25 cellular contexts compared by ENCODE assay signal in the genomic region with DNA sequence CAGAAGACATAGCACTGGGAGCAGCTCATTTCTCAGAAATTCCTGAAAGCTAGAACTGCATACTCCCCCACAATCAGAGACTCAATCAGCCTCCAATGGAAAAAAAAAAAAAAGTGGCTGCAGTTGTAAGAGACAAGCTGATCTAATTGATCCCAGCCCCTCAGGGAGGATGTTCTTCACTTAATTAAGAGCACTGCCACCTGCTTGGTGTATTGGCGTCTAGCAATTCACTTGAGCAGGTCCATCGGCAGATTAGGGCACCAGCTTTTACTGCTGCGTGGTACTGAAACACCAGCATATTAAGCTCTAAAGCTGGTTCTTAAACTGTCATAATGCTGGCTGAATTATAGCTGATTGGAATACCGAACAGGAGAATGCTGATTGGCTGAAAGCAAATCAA.
DNase-seq lines count a peak whose midpoint lies in the region; ATAC-seq, FAIRE-seq and TF ChIP-seq lines count a peak whose summit lies in the region.
"Had no signal": no experiment of that assay in that cellular context is flagged by ENCODE, and none has a peak within 500 bp of the region (broad histone marks: within the 10 kb centered on the region; RNA-seq: fewer than 3 reads in every experiment).

No MANE protein-coding gene starts in this region.

- WGBS in psoas muscle, 3 donors, result 53 to 55% (median 53%) methylated on average over 4 of the region's 4 CpGs

- H3K36me3 ChIP-seq in osteoblast (ENCODE audit: insufficient read depth, low read length) (no peaks in the 10 kb centered on the region), psoas muscle (ENCODE audit: insufficient read depth in 1 of 2, low read depth in 1 of 2) (no peaks in the 10 kb centered on the region)
- H3K36me3 ChIP-seq in CD4-positive, alpha-beta memory T cell (ENCODE audit: insufficient read depth, low read length), result no peaks in the 10 kb centered on the region
- H3K36me3 ChIP-seq: BLaER1, SJSA1 had no signal

- H3K27me3 Mint-ChIP-seq in glutamatergic neuron (ENCODE audit: unreplicated experiment), result peaks cover 3% of the 10 kb centered on the region
- H3K27me3 Mint-ChIP-seq in CD4-positive, alpha-beta memory T cell, result no peaks in the 10 kb centered on the region
- H3K27me3 Mint-ChIP-seq: CD4-positive, CD25-positive, alpha-beta regulatory T cell had no signal

- CTCF ChIA-PET in CD4-positive, alpha-beta memory T cell (lab: Charles Lee; ENCODE audit: partially characterized antibody), result no interaction called here

- POLR2A ChIA-PET in CD4-positive, alpha-beta memory T cell (lab: Charles Lee; ENCODE audit: partially characterized antibody), result no interaction called here

- DNase-seq in D721Med (ENCODE audit: insufficient read length, low spot score), result peak; percentile 24
- DNase-seq in NCI-H524 treated with DMSO at 0.1 percent for 48 hours (lab: John Stamatoyannopoulos, UW), result peak; percentile 91
- DNase-seq in glutamatergic neuron, result peak; percentile 60
- DNase-seq in osteoblast (ENCODE audit: insufficient read length, low spot score, missing footprints), result peak; percentile 4
- no peak for DNase-seq in CD4-positive, alpha-beta memory T cell
- DNase-seq in H4 (ENCODE audit: low spot score), result no peak
- no peak for DNase-seq in psoas muscle
- DNase-seq in NCI-H187 (lab: John Stamatoyannopoulos, UW), result no peak
- DNase-seq: CD4-positive, CD25-positive, alpha-beta regulatory T cell; COR-L47; DND-41; GOT3; HCEC 1CT; KBM-7; MV-4-11; NCI-H1105; NCI-H1436 treated with DMSO at 0.1 percent for 48 hours; NCI-H1930; NCI-H2107; NCI-H526; PC-3; Right ventricle myocardium superior had no signal

- H3K9me3 ChIP-seq in osteoblast (ENCODE audit: low read depth, low read length), result no peaks in the 10 kb centered on the region
- no peaks in the 10 kb centered on the region for H3K9me3 ChIP-seq in CD4-positive, alpha-beta memory T cell (ENCODE audit: control insufficient read depth in 1 of 2, low read length in 2 of 2)
- no peaks in the 10 kb centered on the region for H3K9me3 ChIP-seq in psoas muscle
- H3K9me3 ChIP-seq: BLaER1 had no signal

- H3K27ac Mint-ChIP-seq in glutamatergic neuron (ENCODE audit: unreplicated experiment), result no peak overlapping the region
- H3K27ac Mint-ChIP-seq in CD4-positive, alpha-beta memory T cell, result no peak overlapping the region
- H3K27ac Mint-ChIP-seq: CD4-positive, CD25-positive, alpha-beta regulatory T cell had no signal

- no peaks in the 10 kb centered on the region for H3K79me2 ChIP-seq in osteoblast (ENCODE audit: insufficient read depth, low read length)

- H3K4me1 ChIP-seq in osteoblast (ENCODE audit: insufficient read depth, low read length) (no peaks in the 10 kb centered on the region), psoas muscle (no peaks in the 10 kb centered on the region)
- no peaks in the 10 kb centered on the region for H3K4me1 ChIP-seq in CD4-positive, alpha-beta memory T cell (ENCODE audit: insufficient read depth, low read length)
- H3K4me1 ChIP-seq: BLaER1, SJSA1 had no signal

- no peak for ATAC-seq in psoas muscle
- ATAC-seq: PC-3 had no signal

- no peak overlapping the region for H3K4me2 ChIP-seq in osteoblast (ENCODE audit: insufficient read depth, low read length)
- H3K4me2 ChIP-seq: BLaER1 had no signal

- TF ChIP-seq CTCF in D721Med (IDR thresholded peaks at IDR 0.05; ENCODE audit: insufficient read depth, missing control alignments), result no peak
- TF ChIP-seq CTCF in glutamatergic neuron (IDR thresholded peaks at IDR 0.05; ENCODE audit: partially characterized antibody, unreplicated experiment), result no peak
- no peak for TF ChIP-seq CTCF in osteoblast (IDR thresholded peaks at IDR 0.05; ENCODE audit: extremely low read depth, low read depth, low read length)
- no peak for TF ChIP-seq CTCF in psoas muscle (IDR thresholded peaks at IDR 0.05)

- H3K4me3 Mint-ChIP-seq in glutamatergic neuron (ENCODE audit: unreplicated experiment), result no peak overlapping the region
- H3K4me3 Mint-ChIP-seq in CD4-positive, alpha-beta memory T cell, result no peak overlapping the region
- H3K4me3 Mint-ChIP-seq: CD4-positive, CD25-positive, alpha-beta regulatory T cell had no signal

- peak; percentile 98 for FAIRE-seq in D721Med (lab: Jason Lieb, UNC)
- FAIRE-seq: A204.1 had no signal

- no peaks in the 10 kb centered on the region for H3K9me3 Mint-ChIP-seq in glutamatergic neuron (ENCODE audit: unreplicated experiment)
- H3K9me3 Mint-ChIP-seq in CD4-positive, alpha-beta memory T cell, result peaks cover 0 to 11% (median 1%) of the 10 kb centered on the region in 8 donors

- H3K27ac ChIP-seq in osteoblast (ENCODE audit: low read depth, low read length), result no peak overlapping the region
- H3K27ac ChIP-seq in CD4-positive, alpha-beta memory T cell (ENCODE audit: low read depth, low read length), result no peak overlapping the region
- H3K27ac ChIP-seq in psoas muscle, result no peak overlapping the region
- H3K27ac ChIP-seq: BLaER1, SJSA1 had no signal

- H3K27me3 ChIP-seq in osteoblast (ENCODE audit: insufficient read depth, low read length), result no peaks in the 10 kb centered on the region
- no peaks in the 10 kb centered on the region for H3K27me3 ChIP-seq in CD4-positive, alpha-beta memory T cell (ENCODE audit: insufficient read depth, low read length)
- no peaks in the 10 kb centered on the region for H3K27me3 ChIP-seq in psoas muscle (ENCODE audit: insufficient read depth in 3 of 3, low read length in 2 of 3)
- H3K27me3 ChIP-seq: BLaER1, SJSA1 had no signal

- no peak overlapping the region for H2AFZ ChIP-seq in osteoblast (ENCODE audit: low read length)

- no peak overlapping the region for H3K4me3 ChIP-seq in osteoblast (ENCODE audit: insufficient read depth, low read length)
- no peak overlapping the region for H3K4me3 ChIP-seq in CD4-positive, alpha-beta memory T cell (ENCODE audit: low read length in 2 of 2)
- no peak overlapping the region for H3K4me3 ChIP-seq in psoas muscle
- H3K4me3 ChIP-seq: BLaER1, SJSA1 had no signal

- H3K36me3 Mint-ChIP-seq in glutamatergic neuron (ENCODE audit: unreplicated experiment), result no peaks in the 10 kb centered on the region
- H3K36me3 Mint-ChIP-seq in CD4-positive, alpha-beta memory T cell, result no peaks in the 10 kb centered on the region
- H3K36me3 Mint-ChIP-seq: CD4-positive, CD25-positive, alpha-beta regulatory T cell had no signal

- no peaks in the 10 kb centered on the region for H4K20me1 ChIP-seq in osteoblast (ENCODE audit: insufficient read depth, low read length)
- H4K20me1 ChIP-seq: BLaER1 had no signal

- intact Hi-C loops in CD4-positive, alpha-beta memory T cell (cut with micrococcal nuclease), result no loop called here
- intact Hi-C loops in psoas muscle (cut with DNase I), result no loop called here

- H3K4me1 Mint-ChIP-seq in glutamatergic neuron (ENCODE audit: low read depth, unreplicated experiment), result peaks cover 8% of the 10 kb centered on the region
- no peaks in the 10 kb centered on the region for H3K4me1 Mint-ChIP-seq in CD4-positive, alpha-beta memory T cell
- H3K4me1 Mint-ChIP-seq: CD4-positive, CD25-positive, alpha-beta regulatory T cell had no signal

Comparison
In these comparisons a context has a peak if more than half of its experiments do, and no peak if none do; other contexts are left out.
1. DNase-seq: peak in D721Med (single experiment), NCI-H524 treated with DMSO at 0.1 percent for 48 hours (single experiment), glutamatergic neuron (single experiment) and osteoblast (single experiment); none in CD4-positive, alpha-beta memory T cell (0 of 5), H4 (single experiment), psoas muscle (0 of 2) and NCI-H187 (0 of 2).